1 cellular context compared by ENCODE assay signal in the genomic region with DNA sequence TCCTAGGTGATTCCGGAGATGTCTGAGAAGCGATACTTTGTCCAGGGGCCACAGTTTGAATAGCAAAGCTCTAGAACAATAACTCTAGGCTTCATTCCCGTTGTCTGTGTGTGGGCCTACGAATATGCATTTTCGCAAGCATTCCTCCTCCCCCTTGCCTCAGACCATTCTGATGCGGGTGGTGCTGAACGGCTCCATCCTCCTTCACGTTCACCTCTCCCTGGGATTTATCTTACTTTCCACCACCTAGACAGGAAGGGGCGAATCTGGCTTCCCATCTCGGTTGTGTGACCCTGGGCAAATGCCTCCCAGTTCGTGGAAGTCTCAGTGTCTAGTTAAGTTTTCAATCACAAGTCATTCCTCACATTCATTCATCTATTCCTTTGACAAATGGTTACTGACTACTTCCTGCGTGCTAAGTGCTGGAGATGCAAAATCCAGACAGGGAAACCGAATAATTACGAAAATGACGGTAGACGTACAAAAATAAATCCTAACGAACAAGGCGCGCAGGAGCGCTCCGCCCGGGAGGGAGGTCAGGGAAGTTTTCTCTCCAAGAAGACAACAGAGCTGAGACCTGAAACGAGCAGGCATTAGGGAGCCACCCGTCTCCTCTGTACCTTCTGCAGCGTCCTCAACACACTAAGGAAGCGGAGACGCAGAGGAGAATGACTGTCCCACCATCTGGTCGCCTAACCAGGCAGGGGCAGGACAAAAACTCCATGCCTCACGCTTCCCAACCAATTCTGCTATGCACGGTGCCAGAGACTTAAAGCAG.
TF ChIP-seq lines count a peak whose summit lies in the region.

No MANE protein-coding gene starts in this region.

TF ChIP-seq in GM12878, 131 proteins besides CTCF, POLR2A, EP300 and RAD21:
- TF ChIP-seq, protein P1, sequence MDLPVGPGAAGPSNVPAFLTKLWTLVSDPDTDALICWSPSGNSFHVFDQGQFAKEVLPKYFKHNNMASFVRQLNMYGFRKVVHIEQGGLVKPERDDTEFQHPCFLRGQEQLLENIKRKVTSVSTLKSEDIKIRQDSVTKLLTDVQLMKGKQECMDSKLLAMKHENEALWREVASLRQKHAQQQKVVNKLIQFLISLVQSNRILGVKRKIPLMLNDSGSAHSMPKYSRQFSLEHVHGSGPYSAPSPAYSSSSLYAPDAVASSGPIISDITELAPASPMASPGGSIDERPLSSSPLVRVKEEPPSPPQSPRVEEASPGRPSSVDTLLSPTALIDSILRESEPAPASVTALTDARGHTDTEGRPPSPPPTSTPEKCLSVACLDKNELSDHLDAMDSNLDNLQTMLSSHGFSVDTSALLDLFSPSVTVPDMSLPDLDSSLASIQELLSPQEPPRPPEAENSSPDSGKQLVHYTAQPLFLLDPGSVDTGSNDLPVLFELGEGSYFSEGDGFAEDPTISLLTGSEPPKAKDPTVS (IDR thresholded peaks at IDR 0.05; ENCODE audit: low read depth, low read length): no peak
- TF ChIP-seq, protein P2, sequence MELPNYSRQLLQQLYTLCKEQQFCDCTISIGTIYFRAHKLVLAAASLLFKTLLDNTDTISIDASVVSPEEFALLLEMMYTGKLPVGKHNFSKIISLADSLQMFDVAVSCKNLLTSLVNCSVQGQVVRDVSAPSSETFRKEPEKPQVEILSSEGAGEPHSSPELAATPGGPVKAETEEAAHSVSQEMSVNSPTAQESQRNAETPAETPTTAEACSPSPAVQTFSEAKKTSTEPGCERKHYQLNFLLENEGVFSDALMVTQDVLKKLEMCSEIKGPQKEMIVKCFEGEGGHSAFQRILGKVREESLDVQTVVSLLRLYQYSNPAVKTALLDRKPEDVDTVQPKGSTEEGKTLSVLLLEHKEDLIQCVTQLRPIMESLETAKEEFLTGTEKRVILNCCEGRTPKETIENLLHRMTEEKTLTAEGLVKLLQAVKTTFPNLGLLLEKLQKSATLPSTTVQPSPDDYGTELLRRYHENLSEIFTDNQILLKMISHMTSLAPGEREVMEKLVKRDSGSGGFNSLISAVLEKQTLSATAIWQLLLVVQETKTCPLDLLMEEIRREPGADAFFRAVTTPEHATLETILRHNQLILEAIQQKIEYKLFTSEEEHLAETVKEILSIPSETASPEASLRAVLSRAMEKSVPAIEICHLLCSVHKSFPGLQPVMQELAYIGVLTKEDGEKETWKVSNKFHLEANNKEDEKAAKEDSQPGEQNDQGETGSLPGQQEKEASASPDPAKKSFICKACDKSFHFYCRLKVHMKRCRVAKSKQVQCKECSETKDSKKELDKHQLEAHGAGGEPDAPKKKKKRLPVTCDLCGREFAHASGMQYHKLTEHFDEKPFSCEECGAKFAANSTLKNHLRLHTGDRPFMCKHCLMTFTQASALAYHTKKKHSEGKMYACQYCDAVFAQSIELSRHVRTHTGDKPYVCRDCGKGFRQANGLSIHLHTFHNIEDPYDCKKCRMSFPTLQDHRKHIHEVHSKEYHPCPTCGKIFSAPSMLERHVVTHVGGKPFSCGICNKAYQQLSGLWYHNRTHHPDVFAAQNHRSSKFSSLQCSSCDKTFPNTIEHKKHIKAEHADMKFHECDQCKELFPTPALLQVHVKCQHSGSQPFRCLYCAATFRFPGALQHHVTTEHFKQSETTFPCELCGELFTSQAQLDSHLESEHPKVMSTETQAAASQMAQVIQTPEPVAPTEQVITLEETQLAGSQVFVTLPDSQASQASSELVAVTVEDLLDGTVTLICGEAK (IDR thresholded peaks at IDR 0.05; ENCODE audit: borderline replicate concordance): peak; percentile 20; the same call in 1 of the 2 replicates
- TF ChIP-seq IKZF2 (IDR thresholded peaks at IDR 0.05) (0 out of 4 replicates have a peak, but pooled peaks of 1 of the 2 experiments have one; percentile 10), WRNIP1 (IDR thresholded peaks at IDR 0.05; ENCODE audit: borderline replicate concordance, low read depth, low read length) (no peak), ZZZ3 (IDR thresholded peaks at IDR 0.05; ENCODE audit: control insufficient read depth, insufficient read length, low read depth) (no peak), KLF5 (IDR thresholded peaks at IDR 0.05; ENCODE audit: partially characterized antibody) (no peak), EGR1 (IDR thresholded peaks at IDR 0.05; ENCODE audit: borderline replicate concordance in 1 of 2, low read depth in 2 of 2, low read length in 2 of 2) (no peak), IKZF1 (conservative IDR thresholded peaks at IDR 0.05) (peak; percentile 32), TCF3 (IDR thresholded peaks at IDR 0.05; ENCODE audit: borderline replicate concordance, insufficient read depth, low read depth, low read length) (no peak), LARP7 (IDR thresholded peaks at IDR 0.05) (no peak), ASH2L (IDR thresholded peaks at IDR 0.05; ENCODE audit: borderline replicate concordance, low read depth) (no peak), MYC (IDR thresholded peaks at IDR 0.05; ENCODE audit: insufficient read depth, insufficient read length, insufficient replicate concordance, low read length, severe bottlenecking) (no peak), SPI1 (IDR thresholded peaks at IDR 0.05; ENCODE audit: borderline replicate concordance, insufficient read depth, low read depth, low read length) (no peak), TBL1XR1 (IDR thresholded peaks at IDR 0.05; ENCODE audit: low read depth, low read length) (no peak), KAT2A (conservative IDR thresholded peaks at IDR 0.05; ENCODE audit: control insufficient read depth, low read depth, low read length) (no peak)
- TF ChIP-seq, protein P3, sequence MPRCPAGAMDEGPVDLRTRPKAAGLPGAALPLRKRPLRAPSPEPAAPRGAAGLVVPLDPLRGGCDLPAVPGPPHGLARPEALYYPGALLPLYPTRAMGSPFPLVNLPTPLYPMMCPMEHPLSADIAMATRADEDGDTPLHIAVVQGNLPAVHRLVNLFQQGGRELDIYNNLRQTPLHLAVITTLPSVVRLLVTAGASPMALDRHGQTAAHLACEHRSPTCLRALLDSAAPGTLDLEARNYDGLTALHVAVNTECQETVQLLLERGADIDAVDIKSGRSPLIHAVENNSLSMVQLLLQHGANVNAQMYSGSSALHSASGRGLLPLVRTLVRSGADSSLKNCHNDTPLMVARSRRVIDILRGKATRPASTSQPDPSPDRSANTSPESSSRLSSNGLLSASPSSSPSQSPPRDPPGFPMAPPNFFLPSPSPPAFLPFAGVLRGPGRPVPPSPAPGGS (IDR thresholded peaks at IDR 0.05; ENCODE audit: borderline replicate concordance, insufficient read depth, low read depth, low read length, poor library complexity, severe bottlenecking): no peak
